In genomic region chr21:36319767-36320420, GRCh38 we compare ENCODE assay signal across 1 cellular context.
TF ChIP-seq lines count a peak whose summit lies in the region.

Gene MORC3, plus strand, starts transcription at chr21:36320197. Its CDS starts 68 bp downstream, at chr21:36320265.

TF ChIP-seq in HepG2, 621 proteins besides CTCF, POLR2A, EP300 and RAD21 (continued from another document and continues in another):
- TF ChIP-seq, protein P1, sequence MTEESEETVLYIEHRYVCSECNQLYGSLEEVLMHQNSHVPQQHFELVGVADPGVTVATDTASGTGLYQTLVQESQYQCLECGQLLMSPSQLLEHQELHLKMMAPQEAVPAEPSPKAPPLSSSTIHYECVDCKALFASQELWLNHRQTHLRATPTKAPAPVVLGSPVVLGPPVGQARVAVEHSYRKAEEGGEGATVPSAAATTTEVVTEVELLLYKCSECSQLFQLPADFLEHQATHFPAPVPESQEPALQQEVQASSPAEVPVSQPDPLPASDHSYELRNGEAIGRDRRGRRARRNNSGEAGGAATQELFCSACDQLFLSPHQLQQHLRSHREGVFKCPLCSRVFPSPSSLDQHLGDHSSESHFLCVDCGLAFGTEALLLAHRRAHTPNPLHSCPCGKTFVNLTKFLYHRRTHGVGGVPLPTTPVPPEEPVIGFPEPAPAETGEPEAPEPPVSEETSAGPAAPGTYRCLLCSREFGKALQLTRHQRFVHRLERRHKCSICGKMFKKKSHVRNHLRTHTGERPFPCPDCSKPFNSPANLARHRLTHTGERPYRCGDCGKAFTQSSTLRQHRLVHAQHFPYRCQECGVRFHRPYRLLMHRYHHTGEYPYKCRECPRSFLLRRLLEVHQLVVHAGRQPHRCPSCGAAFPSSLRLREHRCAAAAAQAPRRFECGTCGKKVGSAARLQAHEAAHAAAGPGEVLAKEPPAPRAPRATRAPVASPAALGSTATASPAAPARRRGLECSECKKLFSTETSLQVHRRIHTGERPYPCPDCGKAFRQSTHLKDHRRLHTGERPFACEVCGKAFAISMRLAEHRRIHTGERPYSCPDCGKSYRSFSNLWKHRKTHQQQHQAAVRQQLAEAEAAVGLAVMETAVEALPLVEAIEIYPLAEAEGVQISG (CRISPR knock-in tag; IDR thresholded peaks at IDR 0.05) = peak; percentile 62; the same call in 1 of the 2 replicates
- TF ChIP-seq POLR2AphosphoS5 (IDR thresholded peaks at IDR 0.05; ENCODE audit: low read depth, low read length) (peak; percentile 90), HBP1 (CRISPR knock-in tag; IDR thresholded peaks at IDR 0.05; ENCODE audit: low read depth) (peak; percentile 70; the same call in 1 of the 2 replicates), FOXO1 (CRISPR knock-in tag; IDR thresholded peaks at IDR 0.05) (no peak), IKZF5 (CRISPR knock-in tag; IDR thresholded peaks at IDR 0.05) (no peak; the same call in 1 of the 2 replicates), ZNF773 (CRISPR knock-in tag; IDR thresholded peaks at IDR 0.05; ENCODE audit: borderline replicate concordance) (peak; percentile 34; the same call in 1 of the 2 replicates), MAZ (IDR thresholded peaks at IDR 0.05; ENCODE audit: borderline replicate concordance, low read depth, low read length) (peak; percentile 73), MAZ (CRISPR knock-in tag; IDR thresholded peaks at IDR 0.05; ENCODE audit: low read depth) (peak; percentile 68), HDAC2 (CRISPR knock-in tag; IDR thresholded peaks at IDR 0.05) (no peak), XBP1 (CRISPR knock-in tag; IDR thresholded peaks at IDR 0.05) (no peak), ZNF382 (CRISPR knock-in tag; IDR thresholded peaks at IDR 0.05; ENCODE audit: borderline replicate concordance) (no peak), TMF1 (CRISPR knock-in tag; IDR thresholded peaks at IDR 0.05; ENCODE audit: low read depth) (peak; percentile 38; the same call in 1 of the 2 replicates), FOXA3 (CRISPR knock-in tag; IDR thresholded peaks at IDR 0.05) (0 out of 2 replicates have a peak, but pooled peaks have one; percentile 24), ZNF557 (CRISPR knock-in tag; IDR thresholded peaks at IDR 0.05) (0 out of 2 replicates have a peak, but pooled peaks have one; percentile 35), HOXA3 (CRISPR knock-in tag; IDR thresholded peaks at IDR 0.05) (peak; percentile 71), YEATS2 (CRISPR knock-in tag; IDR thresholded peaks at IDR 0.05; ENCODE audit: borderline replicate concordance) (peak; percentile 77; the same call in 1 of the 2 replicates), SPEN (CRISPR knock-in tag; IDR thresholded peaks at IDR 0.05; ENCODE audit: low read depth) (peak; percentile 70; the same call in 1 of the 2 replicates), ZNF441 (CRISPR knock-in tag; IDR thresholded peaks at IDR 0.05; ENCODE audit: borderline replicate concordance) (peak; percentile 73), SP4 (CRISPR knock-in tag; IDR thresholded peaks at IDR 0.05) (peak; percentile 98), ZNF616 (CRISPR knock-in tag; IDR thresholded peaks at IDR 0.05; ENCODE audit: low read depth) (0 out of 2 replicates have a peak, but pooled peaks have one; percentile 16), ZNF772 (CRISPR knock-in tag; IDR thresholded peaks at IDR 0.05) (peak; percentile 67; the same call in 1 of the 2 replicates), MXD1 (CRISPR knock-in tag; IDR thresholded peaks at IDR 0.05) (0 out of 2 replicates have a peak, but pooled peaks have one; percentile 31), ELF4 (CRISPR knock-in tag; IDR thresholded peaks at IDR 0.05; ENCODE audit: borderline replicate concordance) (0 out of 2 replicates have a peak, but pooled peaks have one; percentile 72), ZNF605 (CRISPR knock-in tag; IDR thresholded peaks at IDR 0.05) (peak; percentile 62; the same call in 1 of the 2 replicates), SP1 (IDR thresholded peaks at IDR 0.05) (peak; percentile 84), SP1 (CRISPR knock-in tag; IDR thresholded peaks at IDR 0.05) (peak; percentile 99), PHF8 (CRISPR knock-in tag; IDR thresholded peaks at IDR 0.05) (peak; percentile 82), JUND (CRISPR knock-in tag; IDR thresholded peaks at IDR 0.05) (no peak), SIN3A (IDR thresholded peaks at IDR 0.05; ENCODE audit: borderline replicate concordance, low read depth, low read length) (peak; percentile 60; the same call in 1 of the 2 replicates), ZBTB14 (CRISPR knock-in tag; IDR thresholded peaks at IDR 0.05) (no peak), SIX4 (CRISPR knock-in tag; IDR thresholded peaks at IDR 0.05) (0 out of 2 replicates have a peak, but pooled peaks have one; percentile 31), LCORL (IDR thresholded peaks at IDR 0.05) (no peak), LCORL (CRISPR knock-in tag; IDR thresholded peaks at IDR 0.05) (peak; percentile 28; the same call in 1 of the 2 replicates), AKAP8 (CRISPR knock-in tag; IDR thresholded peaks at IDR 0.05) (peak; percentile 26; the same call in 1 of the 2 replicates), ZNF83 (CRISPR knock-in tag; IDR thresholded peaks at IDR 0.05; ENCODE audit: borderline replicate concordance) (0 out of 2 replicates have a peak, but pooled peaks have one; percentile 37), BCL6 (CRISPR knock-in tag; IDR thresholded peaks at IDR 0.05) (no peak; the same call in none of the 2 replicates), ETV5 (CRISPR knock-in tag; IDR thresholded peaks at IDR 0.05; ENCODE audit: borderline replicate concordance) (peak; percentile 90), ZSCAN31 (CRISPR knock-in tag; IDR thresholded peaks at IDR 0.05; ENCODE audit: low read depth) (peak; percentile 66), ZNF619 (CRISPR knock-in tag; IDR thresholded peaks at IDR 0.05) (peak; percentile 42), POLR2G (IDR thresholded peaks at IDR 0.05; ENCODE audit: low read depth, low read length) (peak; percentile 96), ZBTB21 (CRISPR knock-in tag; IDR thresholded peaks at IDR 0.05) (0 out of 2 replicates have a peak, but pooled peaks have one; percentile 8), ZFP41 (CRISPR knock-in tag; IDR thresholded peaks at IDR 0.05; ENCODE audit: borderline replicate concordance) (no peak)
- TF ChIP-seq, protein P2, sequence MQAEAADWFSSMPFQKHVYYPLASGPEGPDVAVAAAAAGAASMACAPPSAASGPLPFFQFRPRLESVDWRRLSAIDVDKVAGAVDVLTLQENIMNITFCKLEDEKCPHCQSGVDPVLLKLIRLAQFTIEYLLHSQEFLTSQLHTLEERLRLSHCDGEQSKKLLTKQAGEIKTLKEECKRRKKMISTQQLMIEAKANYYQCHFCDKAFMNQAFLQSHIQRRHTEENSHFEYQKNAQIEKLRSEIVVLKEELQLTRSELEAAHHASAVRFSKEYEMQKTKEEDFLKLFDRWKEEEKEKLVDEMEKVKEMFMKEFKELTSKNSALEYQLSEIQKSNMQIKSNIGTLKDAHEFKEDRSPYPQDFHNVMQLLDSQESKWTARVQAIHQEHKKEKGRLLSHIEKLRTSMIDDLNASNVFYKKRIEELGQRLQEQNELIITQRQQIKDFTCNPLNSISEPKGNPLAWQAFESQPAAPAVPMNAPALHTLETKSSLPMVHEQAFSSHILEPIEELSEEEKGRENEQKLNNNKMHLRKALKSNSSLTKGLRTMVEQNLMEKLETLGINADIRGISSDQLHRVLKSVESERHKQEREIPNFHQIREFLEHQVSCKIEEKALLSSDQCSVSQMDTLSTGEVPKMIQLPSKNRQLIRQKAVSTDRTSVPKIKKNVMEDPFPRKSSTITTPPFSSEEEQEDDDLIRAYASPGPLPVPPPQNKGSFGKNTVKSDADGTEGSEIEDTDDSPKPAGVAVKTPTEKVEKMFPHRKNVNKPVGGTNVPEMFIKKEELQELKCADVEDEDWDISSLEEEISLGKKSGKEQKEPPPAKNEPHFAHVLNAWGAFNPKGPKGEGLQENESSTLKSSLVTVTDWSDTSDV (CRISPR knock-in tag; IDR thresholded peaks at IDR 0.05) = 0 out of 2 replicates have a peak, but pooled peaks have one; percentile 5
- TF ChIP-seq, protein P3, sequence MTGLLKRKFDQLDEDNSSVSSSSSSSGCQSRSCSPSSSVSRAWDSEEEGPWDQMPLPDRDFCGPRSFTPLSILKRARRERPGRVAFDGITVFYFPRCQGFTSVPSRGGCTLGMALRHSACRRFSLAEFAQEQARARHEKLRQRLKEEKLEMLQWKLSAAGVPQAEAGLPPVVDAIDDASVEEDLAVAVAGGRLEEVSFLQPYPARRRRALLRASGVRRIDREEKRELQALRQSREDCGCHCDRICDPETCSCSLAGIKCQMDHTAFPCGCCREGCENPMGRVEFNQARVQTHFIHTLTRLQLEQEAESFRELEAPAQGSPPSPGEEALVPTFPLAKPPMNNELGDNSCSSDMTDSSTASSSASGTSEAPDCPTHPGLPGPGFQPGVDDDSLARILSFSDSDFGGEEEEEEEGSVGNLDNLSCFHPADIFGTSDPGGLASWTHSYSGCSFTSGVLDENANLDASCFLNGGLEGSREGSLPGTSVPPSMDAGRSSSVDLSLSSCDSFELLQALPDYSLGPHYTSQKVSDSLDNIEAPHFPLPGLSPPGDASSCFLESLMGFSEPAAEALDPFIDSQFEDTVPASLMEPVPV (CRISPR knock-in tag; IDR thresholded peaks at IDR 0.05) = no peak
- TF ChIP-seq, protein P4, sequence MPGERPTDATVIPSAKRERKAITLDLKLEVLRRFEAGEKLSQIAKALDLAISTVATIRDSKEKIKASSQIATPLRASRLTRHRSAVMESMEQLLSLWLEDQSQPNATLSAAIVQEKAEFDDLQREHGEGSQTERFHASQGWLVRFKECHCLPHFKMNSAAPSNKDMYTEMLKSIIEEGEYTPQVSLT (CRISPR knock-in tag; IDR thresholded peaks at IDR 0.05; ENCODE audit: borderline replicate concordance, low read depth) = no peak
- TF ChIP-seq, protein P5, sequence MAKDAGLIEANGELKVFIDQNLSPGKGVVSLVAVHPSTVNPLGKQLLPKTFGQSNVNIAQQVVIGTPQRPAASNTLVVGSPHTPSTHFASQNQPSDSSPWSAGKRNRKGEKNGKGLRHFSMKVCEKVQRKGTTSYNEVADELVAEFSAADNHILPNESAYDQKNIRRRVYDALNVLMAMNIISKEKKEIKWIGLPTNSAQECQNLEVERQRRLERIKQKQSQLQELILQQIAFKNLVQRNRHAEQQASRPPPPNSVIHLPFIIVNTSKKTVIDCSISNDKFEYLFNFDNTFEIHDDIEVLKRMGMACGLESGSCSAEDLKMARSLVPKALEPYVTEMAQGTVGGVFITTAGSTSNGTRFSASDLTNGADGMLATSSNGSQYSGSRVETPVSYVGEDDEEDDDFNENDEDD (CRISPR knock-in tag; IDR thresholded peaks at IDR 0.05; ENCODE audit: borderline replicate concordance) = peak; percentile 86
- TF ChIP-seq, protein P6, sequence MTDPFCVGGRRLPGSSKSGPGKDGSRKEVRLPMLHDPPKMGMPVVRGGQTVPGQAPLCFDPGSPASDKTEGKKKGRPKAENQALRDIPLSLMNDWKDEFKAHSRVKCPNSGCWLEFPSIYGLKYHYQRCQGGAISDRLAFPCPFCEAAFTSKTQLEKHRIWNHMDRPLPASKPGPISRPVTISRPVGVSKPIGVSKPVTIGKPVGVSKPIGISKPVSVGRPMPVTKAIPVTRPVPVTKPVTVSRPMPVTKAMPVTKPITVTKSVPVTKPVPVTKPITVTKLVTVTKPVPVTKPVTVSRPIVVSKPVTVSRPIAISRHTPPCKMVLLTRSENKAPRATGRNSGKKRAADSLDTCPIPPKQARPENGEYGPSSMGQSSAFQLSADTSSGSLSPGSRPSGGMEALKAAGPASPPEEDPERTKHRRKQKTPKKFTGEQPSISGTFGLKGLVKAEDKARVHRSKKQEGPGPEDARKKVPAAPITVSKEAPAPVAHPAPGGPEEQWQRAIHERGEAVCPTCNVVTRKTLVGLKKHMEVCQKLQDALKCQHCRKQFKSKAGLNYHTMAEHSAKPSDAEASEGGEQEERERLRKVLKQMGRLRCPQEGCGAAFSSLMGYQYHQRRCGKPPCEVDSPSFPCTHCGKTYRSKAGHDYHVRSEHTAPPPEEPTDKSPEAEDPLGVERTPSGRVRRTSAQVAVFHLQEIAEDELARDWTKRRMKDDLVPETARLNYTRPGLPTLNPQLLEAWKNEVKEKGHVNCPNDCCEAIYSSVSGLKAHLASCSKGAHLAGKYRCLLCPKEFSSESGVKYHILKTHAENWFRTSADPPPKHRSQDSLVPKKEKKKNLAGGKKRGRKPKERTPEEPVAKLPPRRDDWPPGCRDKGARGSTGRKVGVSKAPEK (CRISPR knock-in tag; IDR thresholded peaks at IDR 0.05; ENCODE audit: borderline replicate concordance) = no peak
